In the genomic region with DNA sequence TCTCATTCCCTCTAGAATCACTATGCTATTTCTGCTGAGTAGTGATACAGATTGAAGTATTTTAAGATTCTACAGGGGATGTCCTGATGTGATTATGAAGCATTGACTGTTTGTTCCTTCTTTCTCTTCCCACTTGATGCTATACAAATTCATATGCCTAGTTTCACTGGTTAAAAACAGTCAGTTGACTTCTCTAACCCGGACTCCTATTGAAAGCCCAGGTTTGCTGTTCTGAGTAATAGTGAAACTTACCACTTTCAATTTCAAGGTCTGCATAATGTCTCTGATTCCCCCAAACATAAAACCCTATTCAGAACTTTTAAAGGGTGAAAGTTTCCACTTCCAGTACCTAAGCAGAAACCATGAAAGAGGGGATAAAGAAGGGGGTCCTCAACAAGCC, we compare ENCODE assay signal across 14 cellular contexts.
DNase-seq lines count a peak whose midpoint lies in the region; ATAC-seq lines count a peak whose summit lies in the region.
"Had no signal": no experiment of that assay in that cellular context is flagged by ENCODE, and none has a peak within 500 bp of the region (broad histone marks: within the 10 kb centered on the region; RNA-seq: fewer than 3 reads in every experiment).

No MANE protein-coding gene starts in this region.

- ATAC-seq in GM18511 (IDR thresholded peaks at IDR 0.05; ENCODE audit: unreplicated experiment) (peak; percentile 97), GM21367 (IDR thresholded peaks at IDR 0.05; ENCODE audit: unreplicated experiment) (peak; percentile 100), HG03025 (IDR thresholded peaks at IDR 0.05; ENCODE audit: low FRiP score, unreplicated experiment) (peak; percentile 99)
- ATAC-seq: K562, left cardiac atrium, pancreas had no signal

- intact Hi-C loops in posterior cingulate gyrus (cut with DNase I), result no loop called here

- DNase-seq in MV-4-11 (lab: John Stamatoyannopoulos, UW) (peak; percentile 79), DMS153 (lab: John Stamatoyannopoulos, UW) (no peak), HUDEP-2 (lab: John Stamatoyannopoulos, UW; ENCODE audit: unreplicated experiment in 76 of 76) (no peak), NCI-H187 treated with DMSO at 0.1 percent for 48 hours (lab: John Stamatoyannopoulos, UW) (no peak), posterior cingulate gyrus (no peak)
- DNase-seq: activated CD8-positive, alpha-beta memory T cell treated with anti-CD3 and anti-CD28 coated beads, Interleukin-2, amount 50 U/mL, for 48 hours; left cardiac atrium; NCI-H524; pancreas; trophoblast cell had no signal
